11 cellular contexts compared by ENCODE assay signal in genomic region chr16:8849411-8850011, GRCh38. TPM values are rescaled to one million over a fixed set of nuclear protein-coding genes. Genes with fewer than 3 reads are reported as not detected.
A peak's percentile ranks its signal among the peaks of the same experiment; 100 is the strongest.
DNase-seq lines count a peak whose midpoint lies in the region; ATAC-seq, FAIRE-seq and TF ChIP-seq lines count a peak whose summit lies in the region.
"Had no signal": no experiment of that assay in that cellular context is flagged by ENCODE, and none has a peak within 500 bp of the region (broad histone marks: within the 10 kb centered on the region; RNA-seq: fewer than 3 reads in every experiment).

No MANE protein-coding gene starts in this region.

- H3K36me3 ChIP-seq in BLaER1 (peaks cover 80% of the 10 kb centered on the region), GM12878 (ENCODE audit: control insufficient read depth in 2 of 2, insufficient read depth in 2 of 2, low read length in 1 of 2) (peaks cover 44 to 53% of the 10 kb centered on the region in 2 experiments)

- H4K20me1 ChIP-seq in BLaER1 (peaks cover 34% of the 10 kb centered on the region), GM12878 (ENCODE audit: control insufficient read depth, insufficient read depth) (no peaks in the 10 kb centered on the region; the same call in none of the 2 replicates)

- 94% methylated on average over 19 of the region's 19 CpGs for WGBS in GM12878 (ENCODE audit: insufficient coverage, insufficient replicate concordance, low lambda C conversion rate, missing lambda C conversion rate)

- H2AFZ ChIP-seq in GM12878 (ENCODE audit: control insufficient read depth, low read depth, low read length): no peak overlapping the region

- POLR2A ChIA-PET in GM12878 (lab: Charles Lee): no interaction called here

- RAD21 ChIA-PET in GM12878 (lab: Charles Lee; ENCODE audit: unreplicated experiment): interaction anchor here (1.2 to 1.4 kb wide), 2 partner anchors 19 to 22 kb away, joined by 3 read pairs; partner anchors contain the start of gene CARHSP1

- no peak for TF ChIP-seq RAD21 in GM12878 (IDR thresholded peaks at IDR 0.05; ENCODE audit: insufficient read depth, low read depth, low read length)

- no peak for FAIRE-seq in GM12878 (lab: Jason Lieb, UNC)

- TF ChIP-seq POLR2A in GM12878 (IDR thresholded peaks at IDR 0.05; ENCODE audit: low read depth, low read length): peak; percentile 65

- no TSS peak for BruUV-seq in GM12878 (replicated peaks; lab: Mats Ljungman, UMichigan)

- DNase-seq in HCEC 1CT (peak; percentile 19), GM12878 (ENCODE audit: low read depth, low spot score) (no peak), lung microvascular endothelial cell (ENCODE audit: low read depth in 2 of 2) (peak; percentile 4 to 65), SK-N-DZ (ENCODE audit: low spot score) (no peak), NCI-H774 (lab: John Stamatoyannopoulos, UW) (no peak)
- DNase-seq: naive B cell, NCI-H1048 had no signal

- no peak for TF ChIP-seq CTCF in GM12878 (IDR thresholded peaks at IDR 0.05 in 2 of 3, conservative IDR thresholded peaks at IDR 0.05 in 1 of 3; ENCODE audit: control insufficient read depth in 2 of 3, extremely low read depth in 1 of 3, insufficient read depth in 1 of 3, low read depth in 3 of 3, low read length in 3 of 3)

- TF ChIP-seq EP300 in GM12878 (IDR thresholded peaks at IDR 0.05; ENCODE audit: borderline replicate concordance in 1 of 2, control insufficient read depth in 1 of 2, low read depth in 2 of 2, low read length in 2 of 2): no peak

- peak overlapping the region; percentile 84 for H3K27ac ChIP-seq in BLaER1
- H3K27ac ChIP-seq in GM12878 (ENCODE audit: control insufficient read depth, insufficient read depth): no peak overlapping the region

- H3K4me3 ChIP-seq in BLaER1 (peak overlapping the region; percentile 31), GM12878 (no peak overlapping the region)

- H3K4me2 ChIP-seq in BLaER1: peak overlapping the region; percentile 96
- no peak overlapping the region for H3K4me2 ChIP-seq in GM12878 (ENCODE audit: control insufficient read depth, insufficient read depth)

- H3K79me2 ChIP-seq in GM12878 (ENCODE audit: control insufficient read depth, insufficient read depth, low read length): no peaks in the 10 kb centered on the region

- peak overlapping the region; percentile 71 for H3K9ac ChIP-seq in BLaER1
- no peak overlapping the region for H3K9ac ChIP-seq in GM12878 (ENCODE audit: control insufficient read depth, insufficient read depth, low read length)

- no peak for ATAC-seq in GM12878
- ATAC-seq in HG02981 (IDR thresholded peaks at IDR 0.05; ENCODE audit: unreplicated experiment): no peak
- no peak for ATAC-seq in GM21529 (IDR thresholded peaks at IDR 0.05; ENCODE audit: unreplicated experiment)

- in situ Hi-C loops in GM12878 (cut with MboI): no loop called here

- H3K9me3 ChIP-seq in BLaER1 (no peaks in the 10 kb centered on the region), GM12878 (replicated peaks; ENCODE audit: control insufficient read depth, insufficient read depth, low read length) (no peaks in the 10 kb centered on the region)

- H3K4me1 ChIP-seq in BLaER1 (peaks cover 99% of the 10 kb centered on the region), GM12878 (ENCODE audit: control insufficient read depth, insufficient read depth, low read length) (no peaks in the 10 kb centered on the region; the same call in 1 of the 2 replicates)

- CTCF ChIA-PET in GM12878 (lab: Yijun Ruan, JAX): interaction anchor here (0.5 to 1.2 kb wide), 2 partner anchors 24 to 30 kb away, joined by 3 to 4 read pairs; no protein-coding TSS in a partner anchor

- H3K27me3 ChIP-seq in BLaER1 (no peaks in the 10 kb centered on the region), GM12878 (replicated peaks in 1 of 2; ENCODE audit: control insufficient read depth in 2 of 2, insufficient read depth in 2 of 2, low read length in 1 of 2) (no peaks in the 10 kb centered on the region)

- SMC1A ChIA-PET in GM12878 (lab: Charles Lee; ENCODE audit: uncharacterized antibody, unreplicated experiment): no interaction called here

- intact Hi-C loops in GM12878 (cut with micrococcal nuclease; ENCODE audit: unreplicated experiment): no loop called here

RNA-seq across cellular contexts. Expression of gene CARHSP1, which starts 19.3 kb away (rescaled TPM):
- total RNA-seq in GM12878 (2013; cell fraction: nucleolus; rRNA removed): 27.6 and 29.2 TPM in 2 replicates
- 92.3 and 109 TPM in 2 replicates for total RNA-seq in GM12878 (2014; rRNA removed)
- total RNA-seq in GM12878 (2014; rRNA removed; fragmentation: Illumina TruSeq; extraction: Trizol): 40.5 and 45.0 TPM in 2 replicates
- total RNA-seq in GM12878 (2021): 61.3 and 68.6 TPM in 2 replicates
- 45.4 TPM for polyA plus RNA-seq in GM12878 (2011; ENCODE audit: low read depth)
- 39.2 and 65.3 TPM in 2 replicates for polyA plus RNA-seq in GM12878 (2011; rRNA removed)
- 94.4 and 162 TPM in 2 replicates for polyA plus RNA-seq in GM12878 (2011; cell fraction: cytosol; rRNA removed)
- polyA plus RNA-seq in GM12878 (2011; cell fraction: nucleus; rRNA removed): 80.8 and 81.4 TPM in 2 replicates
- 61.2 and 68.1 TPM in 2 replicates for polyA plus RNA-seq in GM12878 (2012)
- 24.7 and 34.1 TPM in 2 replicates for polyA plus RNA-seq in GM12878 (2014; fragmentation: Illumina TruSeq; extraction: Trizol)
- 1 to 10 TPM; 5.5 to 8.4 TPM for polyA plus RNA-seq in GM12878 (2014; fragmentation: Nextera tagmentation; extraction: Ambion mirVana)
- polyA plus RNA-seq in GM12878 (2014; rRNA removed): 104 and 112 TPM in 2 replicates
- polyA plus RNA-seq in GM12878 (2016; fragmentation: Nextera tagmentation; extraction: Ambion mirVana): 10 to 100 TPM; 83.2 to 86.2 TPM
- 81.6 and 120 TPM in 2 replicates for polyA minus RNA-seq in GM12878 (2011; rRNA and poly(A)+ RNA removed)
- 39.4 and 40.0 TPM in 2 replicates for polyA minus RNA-seq in GM12878 (2011; cell fraction: cytosol; rRNA and poly(A)+ RNA removed)
- polyA minus RNA-seq in GM12878 (2011; cell fraction: nucleus; rRNA and poly(A)+ RNA removed): 15.8 and 26.4 TPM in 2 replicates
- total RNA-seq in lung microvascular endothelial cell: 141 and 222 TPM in 2 replicates
- 257 and 292 TPM in 2 replicates for polyA plus RNA-seq in SK-N-DZ (2014; cell fraction: cytosol; rRNA removed)
- polyA plus RNA-seq in SK-N-DZ (2014; cell fraction: nucleus; rRNA removed): 158 and 171 TPM in 2 replicates

RNA-seq across cellular contexts. Expression of gene LITAFD, which starts 32.6 kb away (rescaled TPM):
- total RNA-seq in GM12878 (2013; cell fraction: nucleolus; rRNA removed): not detected in 2 replicates
- not detected in 2 replicates for total RNA-seq in GM12878 (2014; rRNA removed)
- total RNA-seq in GM12878 (2014; rRNA removed; fragmentation: Illumina TruSeq; extraction: Trizol): not detected in 2 replicates
- not detected in 2 replicates for total RNA-seq in GM12878 (2021)
- not detected for polyA plus RNA-seq in GM12878 (2011; ENCODE audit: low read depth)
- not detected in 2 replicates for polyA plus RNA-seq in GM12878 (2011; rRNA removed)
- not detected in 2 replicates for polyA plus RNA-seq in GM12878 (2011; cell fraction: cytosol; rRNA removed)
- not detected in 2 replicates for polyA plus RNA-seq in GM12878 (2011; cell fraction: nucleus; rRNA removed)
- not detected in 2 replicates for polyA plus RNA-seq in GM12878 (2012)
- polyA plus RNA-seq in GM12878 (2014; fragmentation: Illumina TruSeq; extraction: Trizol): not detected in 2 replicates
- not detected for polyA plus RNA-seq in GM12878 (2014; fragmentation: Nextera tagmentation; extraction: Ambion mirVana)
- polyA plus RNA-seq in GM12878 (2014; rRNA removed): not detected in 2 replicates
- not detected for polyA plus RNA-seq in GM12878 (2016; fragmentation: Nextera tagmentation; extraction: Ambion mirVana)
- not detected in 2 replicates for polyA minus RNA-seq in GM12878 (2011; rRNA and poly(A)+ RNA removed)
- not detected in 2 replicates for polyA minus RNA-seq in GM12878 (2011; cell fraction: cytosol; rRNA and poly(A)+ RNA removed)
- not detected in 2 replicates for polyA minus RNA-seq in GM12878 (2011; cell fraction: nucleus; rRNA and poly(A)+ RNA removed)
- total RNA-seq in lung microvascular endothelial cell: not detected in 2 replicates
- polyA plus RNA-seq in SK-N-DZ (2014; cell fraction: cytosol; rRNA removed): not detected in 2 replicates
- polyA plus RNA-seq in SK-N-DZ (2014; cell fraction: nucleus; rRNA removed): not detected in 2 replicates
- total RNA-seq: Daoy had no signal

RNA-seq across cellular contexts. Expression of gene PMM2, which starts 51.9 kb away (rescaled TPM):
- total RNA-seq in GM12878 (2013; cell fraction: nucleolus; rRNA removed): 171 and 173 TPM in 2 replicates
- total RNA-seq in GM12878 (2014; rRNA removed) (52.0 and 52.3 TPM in 2 replicates), GM12878 (2014; rRNA removed; fragmentation: Illumina TruSeq; extraction: Trizol) (56.2 and 58.1 TPM in 2 replicates), GM12878 (2021) (51.6 and 61.4 TPM in 2 replicates), lung microvascular endothelial cell (13.5 and 16.5 TPM in 2 replicates)
- polyA plus RNA-seq in GM12878 (2011; ENCODE audit: low read depth): 31.9 TPM
- polyA plus RNA-seq in GM12878 (2011; rRNA removed) (33.2 and 46.7 TPM in 2 replicates), GM12878 (2014; fragmentation: Illumina TruSeq; extraction: Trizol) (69.4 and 108 TPM in 2 replicates), GM12878 (2014; fragmentation: Nextera tagmentation; extraction: Ambion mirVana) (10 to 100 TPM; 22.6 to 24.2 TPM), GM12878 (2014; rRNA removed) (57.5 TPM in 2 replicates), GM12878 (2016; fragmentation: Nextera tagmentation; extraction: Ambion mirVana) (10 to 100 TPM; 47.8 to 52.6 TPM)
- 29.9 and 31.8 TPM in 2 replicates for polyA plus RNA-seq in GM12878 (2011; cell fraction: cytosol; rRNA removed)
- 33.1 and 39.8 TPM in 2 replicates for polyA plus RNA-seq in GM12878 (2011; cell fraction: nucleus; rRNA removed)
- polyA plus RNA-seq in GM12878 (2012): 34.6 and 48.5 TPM in 2 replicates
- polyA minus RNA-seq in GM12878 (2011; rRNA and poly(A)+ RNA removed): 18.6 and 20.0 TPM in 2 replicates
- 13.7 and 14.8 TPM in 2 replicates for polyA minus RNA-seq in GM12878 (2011; cell fraction: cytosol; rRNA and poly(A)+ RNA removed)
- 19.3 and 38.4 TPM in 2 replicates for polyA minus RNA-seq in GM12878 (2011; cell fraction: nucleus; rRNA and poly(A)+ RNA removed)
- polyA plus RNA-seq in SK-N-DZ (2014; cell fraction: cytosol; rRNA removed): 26.8 and 32.5 TPM in 2 replicates
- 20.8 and 35.5 TPM in 2 replicates for polyA plus RNA-seq in SK-N-DZ (2014; cell fraction: nucleus; rRNA removed)

RNA-seq across cellular contexts. Expression of gene TMEM186, which starts 52.1 kb away (rescaled TPM):
- 6.7 and 7.6 TPM in 2 replicates for total RNA-seq in GM12878 (2013; cell fraction: nucleolus; rRNA removed)
- total RNA-seq in GM12878 (2014; rRNA removed) (9.0 and 10.6 TPM in 2 replicates), GM12878 (2014; rRNA removed; fragmentation: Illumina TruSeq; extraction: Trizol) (11.9 and 13.0 TPM in 2 replicates), GM12878 (2021) (15.8 and 16.9 TPM in 2 replicates), lung microvascular endothelial cell (4.1 and 4.8 TPM in 2 replicates)
- 13.6 TPM for polyA plus RNA-seq in GM12878 (2011; ENCODE audit: low read depth)
- polyA plus RNA-seq in GM12878 (2011; rRNA removed) (12.8 and 15.8 TPM in 2 replicates), GM12878 (2014; fragmentation: Illumina TruSeq; extraction: Trizol) (15.4 and 16.7 TPM in 2 replicates), GM12878 (2014; fragmentation: Nextera tagmentation; extraction: Ambion mirVana) (10 to 100 TPM; 27.3 to 28.9 TPM), GM12878 (2014; rRNA removed) (17.2 and 17.4 TPM in 2 replicates), GM12878 (2016; fragmentation: Nextera tagmentation; extraction: Ambion mirVana) (10 to 100 TPM; 23.3 to 28.1 TPM)
- 16.4 and 17.9 TPM in 2 replicates for polyA plus RNA-seq in GM12878 (2011; cell fraction: cytosol; rRNA removed)
- 8.4 and 8.9 TPM in 2 replicates for polyA plus RNA-seq in GM12878 (2011; cell fraction: nucleus; rRNA removed)
- 13.8 and 14.3 TPM in 2 replicates for polyA plus RNA-seq in GM12878 (2012)
- 8.1 and 13.8 TPM in 2 replicates for polyA minus RNA-seq in GM12878 (2011; rRNA and poly(A)+ RNA removed)
- polyA minus RNA-seq in GM12878 (2011; cell fraction: cytosol; rRNA and poly(A)+ RNA removed): 2.5 and 2.7 TPM in 2 replicates
- polyA minus RNA-seq in GM12878 (2011; cell fraction: nucleus; rRNA and poly(A)+ RNA removed): 3.6 and 4.9 TPM in 2 replicates
- 10.1 and 10.9 TPM in 2 replicates for polyA plus RNA-seq in SK-N-DZ (2014; cell fraction: cytosol; rRNA removed)
- 7.6 and 10.4 TPM in 2 replicates for polyA plus RNA-seq in SK-N-DZ (2014; cell fraction: nucleus; rRNA removed)

Comparison
In these comparisons a context has a peak if more than half of its experiments do, and no peak if none do; other contexts are left out.
1. DNase-seq: peak in HCEC 1CT (single experiment) and lung microvascular endothelial cell (2 of 2); none in GM12878 (single experiment), SK-N-DZ (single experiment) and NCI-H774 (single experiment).